11 cellular contexts compared by ENCODE assay signal in the genomic region with DNA sequence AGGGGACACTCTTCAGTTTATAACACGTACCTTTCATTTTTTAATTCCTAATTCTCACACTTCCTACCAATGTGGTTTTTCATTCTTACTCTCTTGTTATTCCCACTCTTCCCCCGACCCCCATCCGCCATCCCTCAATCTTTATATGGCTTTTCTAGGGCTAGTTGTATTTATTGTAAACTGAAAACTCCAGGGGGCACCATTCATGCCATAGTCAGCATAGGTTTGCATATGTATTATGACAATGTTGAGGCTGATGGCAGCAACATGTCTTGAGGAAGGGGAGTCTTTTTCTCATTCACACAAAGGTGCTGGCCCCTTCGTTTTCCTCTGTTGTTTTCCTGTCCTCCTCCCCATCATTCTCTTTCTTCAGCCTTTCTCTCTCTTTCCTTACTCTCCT. TPM values are rescaled to one million over a fixed set of nuclear protein-coding genes. Genes with fewer than 3 reads are reported as not detected.
A peak's percentile ranks its signal among the peaks of the same experiment; 100 is the strongest.
DNase-seq lines count a peak whose midpoint lies in the region; ATAC-seq and TF ChIP-seq lines count a peak whose summit lies in the region.
"Had no signal": no experiment of that assay in that cellular context is flagged by ENCODE, and none has a peak within 500 bp of the region (broad histone marks: within the 10 kb centered on the region; RNA-seq: fewer than 3 reads in every experiment).

No MANE protein-coding gene starts in this region.

- CTCF ChIA-PET in PC-9 (lab: Charles Lee), result no interaction called here

- H3K9me3 ChIP-seq in PC-9 (ENCODE audit: insufficient read depth, low read depth), result no peaks in the 10 kb centered on the region
- no peaks in the 10 kb centered on the region for H3K9me3 ChIP-seq in ascending aorta

- in situ Hi-C loops in GM13977 (cut with MboI; ENCODE audit: low pct_unique_long_range_greater_than_20kb, low sequenced_read_pairs, unreplicated experiment), result loop anchor here (10.0 kb wide), 2 partner anchors 152 to 452 kb away; no protein-coding TSS in a partner anchor

- H3K4me3 ChIP-seq in PC-9 (no peak overlapping the region), fibroblast of pulmonary artery (replicated peaks; ENCODE audit: low read depth, low read length) (no peak overlapping the region), ascending aorta (no peak overlapping the region)

- BruUV-seq in PC-9 (replicated peaks; lab: Mats Ljungman, UMichigan), result no TSS peak

- no peak overlapping the region for H3K27ac ChIP-seq in PC-9
- no peak overlapping the region for H3K27ac ChIP-seq in ascending aorta

- no peak overlapping the region for H2AFZ ChIP-seq in PC-9

- peaks cover 13% of the 10 kb centered on the region; the same call in 1 of the 2 replicates for H3K4me1 ChIP-seq in PC-9 (replicated peaks; ENCODE audit: insufficient read depth)
- H3K4me1 ChIP-seq in ascending aorta, result peaks cover 0 to 3% of the 10 kb centered on the region in 2 donors

- no peaks in the 10 kb centered on the region for H4K20me1 ChIP-seq in PC-9 (ENCODE audit: insufficient read depth)

- H3K79me2 ChIP-seq in PC-9 (ENCODE audit: low read depth), result no peaks in the 10 kb centered on the region

- H3K36me3 ChIP-seq in PC-9 (ENCODE audit: low read depth) (no peaks in the 10 kb centered on the region), ascending aorta (no peaks in the 10 kb centered on the region)

- H3F3A ChIP-seq in PC-9 (ENCODE audit: insufficient read depth, low read depth), result peaks cover 8% of the 10 kb centered on the region; the same call in 1 of the 2 replicates

- no peak overlapping the region for H3K4me2 ChIP-seq in PC-9

- intact Hi-C loops in PC-9 (cut with micrococcal nuclease; ENCODE audit: unreplicated experiment), result loop anchor here (2.0 to 5.0 kb wide), 2 partner anchors 199 to 338 kb away; a partner anchor contains a TSS
- intact Hi-C loops in ascending aorta (cut with DNase I), result loop anchor here (5.0 kb wide), 1 partner anchor 339 kb away; a partner anchor contains a TSS

- DNase-seq in DMS 273 (lab: John Stamatoyannopoulos, UW; ENCODE audit: unreplicated experiment) (peak; percentile 33), DMS 273 treated with DMSO at 0.1 percent for 48 hours (lab: John Stamatoyannopoulos, UW) (no peak), GM13977 (ENCODE audit: low spot score) (no peak), PC-9 (no peak), fibroblast of pulmonary artery (ENCODE audit: low read depth) (peak; percentile 66), ascending aorta (ENCODE audit: low spot score in 2 of 2) (no peak), DMS79 treated with DMSO at 0.1 percent for 48 hours (lab: John Stamatoyannopoulos, UW) (no peak)
- DNase-seq: activated CD4-positive, CD25-positive, alpha-beta regulatory T cell treated with anti-CD3 and anti-CD28 coated beads, Interleukin-2, amount 50 U/mL, for 72 hours; NCI-H1930; trophoblast cell had no signal

- no peaks in the 10 kb centered on the region for H3K9me2 ChIP-seq in PC-9 (ENCODE audit: insufficient read depth)

- H3K27me3 ChIP-seq in PC-9 (ENCODE audit: insufficient read depth, low read depth) (no peaks in the 10 kb centered on the region), ascending aorta (no peaks in the 10 kb centered on the region)

- TF ChIP-seq CTCF in GM13977 (IDR thresholded peaks at IDR 0.05; ENCODE audit: extremely low read depth, insufficient read depth, missing control alignments) (peak; percentile 21), PC-9 (conservative IDR thresholded peaks at IDR 0.05) (0 out of 2 replicates have a peak, but pooled peaks have one; percentile 17), fibroblast of pulmonary artery (IDR thresholded peaks at IDR 0.05; ENCODE audit: low read length, missing control alignments) (peak; percentile 37), ascending aorta (IDR thresholded peaks at IDR 0.05) (no peak)

- ATAC-seq in GM19467 (IDR thresholded peaks at IDR 0.05; ENCODE audit: unreplicated experiment), result no peak

- POLR2A ChIA-PET in PC-9 (lab: Charles Lee; ENCODE audit: unreplicated experiment), result no interaction called here

RNA-seq across cellular contexts. Expression of a gene that starts 27.7 kb away (rescaled TPM):
- total RNA-seq in PC-9 (2021) (115 and 118 TPM in 2 replicates), ascending aorta (47.3 TPM)

Comparison
In these comparisons a context has a peak if more than half of its experiments do, and no peak if none do; other contexts are left out.
1. DNase-seq: peak in DMS 273 (single experiment) and fibroblast of pulmonary artery (single experiment); none in DMS 273 treated with DMSO at 0.1 percent for 48 hours (single experiment), GM13977 (single experiment), PC-9 (0 of 2), ascending aorta (0 of 2) and DMS79 treated with DMSO at 0.1 percent for 48 hours (single experiment).
2. CTCF ChIP-seq: peak in GM13977 (single experiment), PC-9 (single experiment) and fibroblast of pulmonary artery (single experiment); none in ascending aorta (0 of 3).